18 cellular contexts compared by ENCODE assay signal in the genomic region with DNA sequence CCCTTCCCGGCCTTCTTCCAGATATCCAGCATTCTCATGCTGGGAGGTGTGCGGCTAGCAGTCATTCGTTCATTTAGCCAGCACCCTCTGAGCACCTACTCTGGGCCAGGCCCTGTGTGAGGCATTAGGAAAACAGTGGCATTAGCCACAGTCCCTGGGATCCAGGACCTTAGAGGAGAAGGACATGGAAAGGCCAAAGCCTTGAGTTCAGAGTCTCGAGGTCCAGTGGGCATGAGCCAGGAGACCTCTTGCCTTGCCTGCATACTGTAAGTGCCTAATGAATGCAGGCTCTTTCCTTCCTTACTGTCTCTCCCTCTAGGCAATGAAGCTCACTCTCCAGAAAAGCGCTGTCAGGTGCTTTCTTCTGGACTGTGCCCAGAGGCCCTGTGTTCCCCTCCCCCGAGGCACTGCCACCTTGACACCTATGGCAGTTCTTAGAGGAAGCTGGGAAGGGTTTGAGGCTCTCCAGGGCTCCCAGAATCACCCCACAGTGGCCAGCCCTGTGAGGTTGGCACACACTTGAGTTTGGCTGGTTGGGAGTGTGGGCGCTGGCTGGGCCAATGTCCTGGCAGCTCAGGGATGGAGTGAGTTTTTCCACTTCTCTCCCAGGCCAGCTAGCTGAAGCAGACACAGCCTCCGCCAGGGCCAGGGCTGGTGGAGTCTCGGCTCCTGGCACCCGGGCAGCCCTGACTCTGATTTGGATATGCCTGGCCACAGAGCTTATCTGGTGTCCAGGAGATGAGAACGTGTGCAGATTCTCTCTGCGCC. TPM values are rescaled to one million over a fixed set of nuclear protein-coding genes. Genes with fewer than 3 reads are reported as not detected.
A peak's percentile ranks its signal among the peaks of the same experiment; 100 is the strongest.
DNase-seq lines count a peak whose midpoint lies in the region; ATAC-seq, FAIRE-seq and TF ChIP-seq lines count a peak whose summit lies in the region.
"Had no signal": no experiment of that assay in that cellular context is flagged by ENCODE, and none has a peak within 500 bp of the region (broad histone marks: within the 10 kb centered on the region; RNA-seq: fewer than 3 reads in every experiment).

No MANE protein-coding gene starts in this region.

- H3K9me3 ChIP-seq in AG04450 (ENCODE audit: control insufficient read depth, insufficient read depth, low read length) (no peaks in the 10 kb centered on the region), sigmoid colon (no peaks in the 10 kb centered on the region), esophagus squamous epithelium (no peaks in the 10 kb centered on the region), gastrocnemius medialis (no peaks in the 10 kb centered on the region)
- H3K9me3 ChIP-seq: colonic mucosa, testis had no signal

- FAIRE-seq in D721Med (lab: Jason Lieb, UNC) = no peak

- H3K4me1 Mint-ChIP-seq in glutamatergic neuron (ENCODE audit: low read depth, unreplicated experiment) = peaks cover 8% of the 10 kb centered on the region
- H3K4me1 Mint-ChIP-seq in activated CD8-positive, alpha-beta T cell treated with anti-CD3 and anti-CD28 coated beads for 36 hours (ENCODE audit: low read depth) = peaks cover 30% of the 10 kb centered on the region

- ATAC-seq in gastrocnemius medialis = no peak
- no peak for ATAC-seq in activated CD8-positive, alpha-beta T cell treated with anti-CD3 and anti-CD28 coated beads for 36 hours
- ATAC-seq: left colon had no signal

- peaks cover 2 to 6% (median 4%) of the 10 kb centered on the region in 4 donors for H3K4me1 ChIP-seq in sigmoid colon
- H3K4me1 ChIP-seq in esophagus squamous epithelium = peaks cover 5 to 18% (median 5%) of the 10 kb centered on the region in 3 donors
- peaks cover 0 to 4% of the 10 kb centered on the region in 2 donors for H3K4me1 ChIP-seq in gastrocnemius medialis
- H3K4me1 ChIP-seq: colonic mucosa had no signal

- intact Hi-C loops in sigmoid colon (cut with DNase I) = no loop called here
- intact Hi-C loops in esophagus squamous epithelium (cut with DNase I) = no loop called here
- intact Hi-C loops in gastrocnemius medialis (cut with DNase I; ENCODE audit: low total_unique reads) = no loop called here
- intact Hi-C loops in activated CD8-positive, alpha-beta T cell treated with anti-CD3 and anti-CD28 coated beads for 36 hours (cut with micrococcal nuclease) = no loop called here

- H3K27ac Mint-ChIP-seq in glutamatergic neuron (ENCODE audit: unreplicated experiment) = no peak overlapping the region
- H3K27ac Mint-ChIP-seq in activated CD8-positive, alpha-beta T cell treated with anti-CD3 and anti-CD28 coated beads for 36 hours = no peak overlapping the region
- H3K27ac Mint-ChIP-seq: activated CD4-positive, alpha-beta T cell treated with anti-CD3 and anti-CD28 coated beads, Interleukin-2, amount 10 ng/mL, durations not matched to agents 7 days and 5 days; CD4-positive, CD25-positive, alpha-beta regulatory T cell had no signal

- in situ Hi-C loops in gastrocnemius medialis (cut with MboI; ENCODE audit: low sequenced_read_pairs in 4 of 4) = loop anchor here in 1 of 4 donors (10.0 kb wide), 1 partner anchor 51 kb away; no protein-coding TSS in a partner anchor

- H3K4me3 Mint-ChIP-seq in glutamatergic neuron (ENCODE audit: unreplicated experiment) = no peak overlapping the region
- no peak overlapping the region for H3K4me3 Mint-ChIP-seq in activated CD8-positive, alpha-beta T cell treated with anti-CD3 and anti-CD28 coated beads for 36 hours
- H3K4me3 Mint-ChIP-seq: activated CD4-positive, alpha-beta T cell treated with anti-CD3 and anti-CD28 coated beads, Interleukin-2, amount 10 ng/mL, durations not matched to agents 7 days and 5 days; CD4-positive, CD25-positive, alpha-beta regulatory T cell had no signal

- 92% methylated on average over 12 of the region's 12 CpGs for WGBS in sigmoid colon, 2 donors
- WGBS in esophagus squamous epithelium, 2 donors = 88 to 92% methylated on average over 4 to 7 of the region's 12 CpGs

- CTCF ChIA-PET in AG04450 (lab: Charles Lee) = no interaction called here
- CTCF ChIA-PET in activated CD8-positive, alpha-beta T cell treated with anti-CD3 and anti-CD28 coated beads for 36 hours (lab: Charles Lee) = no interaction called here

- H3K36me3 ChIP-seq in sigmoid colon (no peaks in the 10 kb centered on the region), esophagus squamous epithelium (no peaks in the 10 kb centered on the region), gastrocnemius medialis (no peaks in the 10 kb centered on the region)
- H3K36me3 ChIP-seq: colonic mucosa had no signal

- no peak for TF ChIP-seq EP300 in sigmoid colon (IDR thresholded peaks at IDR 0.05)

- no peak overlapping the region for H3K4me3 ChIP-seq in AG04450 (ENCODE audit: low read depth, low read length)
- H3K4me3 ChIP-seq in sigmoid colon = no peak overlapping the region
- H3K4me3 ChIP-seq in esophagus squamous epithelium = no peak overlapping the region
- no peak overlapping the region for H3K4me3 ChIP-seq in gastrocnemius medialis
- H3K4me3 ChIP-seq: colonic mucosa, testis had no signal

- H3K27me3 ChIP-seq in AG04450 (ENCODE audit: control insufficient read depth, insufficient read depth, low read length) (no peaks in the 10 kb centered on the region), sigmoid colon (peaks cover 3 to 6% (median 5%) of the 10 kb centered on the region in 3 donors), esophagus squamous epithelium (peaks cover 0 to 22% (median 3%) of the 10 kb centered on the region in 4 donors), gastrocnemius medialis (peaks cover 0 to 12% (median 0%) of the 10 kb centered on the region in 3 donors)
- H3K27me3 ChIP-seq: testis had no signal

- H3K9me3 Mint-ChIP-seq in glutamatergic neuron (ENCODE audit: unreplicated experiment) = peaks cover 4% of the 10 kb centered on the region
- no peaks in the 10 kb centered on the region for H3K9me3 Mint-ChIP-seq in activated CD8-positive, alpha-beta T cell treated with anti-CD3 and anti-CD28 coated beads for 36 hours
- H3K9me3 Mint-ChIP-seq: activated CD4-positive, alpha-beta T cell treated with anti-CD3 and anti-CD28 coated beads, Interleukin-2, amount 10 ng/mL, durations not matched to agents 7 days and 5 days; CD4-positive, CD25-positive, alpha-beta regulatory T cell had no signal

- TF ChIP-seq CTCF in AG04450 (IDR thresholded peaks at IDR 0.05; ENCODE audit: low read depth, low read length) (no peak), glutamatergic neuron (IDR thresholded peaks at IDR 0.05; ENCODE audit: partially characterized antibody, unreplicated experiment) (no peak), sigmoid colon (IDR thresholded peaks at IDR 0.05) (no peak), esophagus squamous epithelium (IDR thresholded peaks at IDR 0.05) (no peak), D721Med (IDR thresholded peaks at IDR 0.05; ENCODE audit: insufficient read depth, missing control alignments) (no peak), gastrocnemius medialis (IDR thresholded peaks at IDR 0.05 in 4 of 5, conservative IDR thresholded peaks at IDR 0.05 in 1 of 5) (no peak)
- TF ChIP-seq CTCF in activated CD8-positive, alpha-beta T cell treated with anti-CD3 and anti-CD28 coated beads for 36 hours (IDR thresholded peaks at IDR 0.05) = no peak

- POLR2A ChIA-PET in AG04450 (lab: Yijun Ruan, JAX) = no interaction called here
- POLR2A ChIA-PET in activated CD8-positive, alpha-beta T cell treated with anti-CD3 and anti-CD28 coated beads for 36 hours (lab: Charles Lee) = no interaction called here

- H3K36me3 Mint-ChIP-seq in glutamatergic neuron (ENCODE audit: unreplicated experiment) = no peaks in the 10 kb centered on the region
- no peaks in the 10 kb centered on the region for H3K36me3 Mint-ChIP-seq in activated CD8-positive, alpha-beta T cell treated with anti-CD3 and anti-CD28 coated beads for 36 hours (ENCODE audit: low read depth)
- H3K36me3 Mint-ChIP-seq: CD4-positive, CD25-positive, alpha-beta regulatory T cell had no signal

- H3K27me3 Mint-ChIP-seq in glutamatergic neuron (ENCODE audit: unreplicated experiment) = peaks cover 7% of the 10 kb centered on the region
- H3K27me3 Mint-ChIP-seq in activated CD8-positive, alpha-beta T cell treated with anti-CD3 and anti-CD28 coated beads for 36 hours = peaks cover 14% of the 10 kb centered on the region

- DNase-seq in AG04450 (ENCODE audit: low read depth, low spot score) = no peak
- DNase-seq in NCI-H69 (lab: John Stamatoyannopoulos, UW) = peak; percentile 34
- peak; percentile 13 for DNase-seq in glutamatergic neuron
- DNase-seq in sigmoid colon = no peak
- DNase-seq in esophagus squamous epithelium (lab: John Stamatoyannopoulos, UW) = no peak
- DNase-seq in D721Med (ENCODE audit: insufficient read length, low spot score) = no peak
- DNase-seq in gastrocnemius medialis = no peak
- no peak for DNase-seq in activated CD8-positive, alpha-beta T cell treated with anti-CD3 and anti-CD28 coated beads for 36 hours
- DNase-seq: activated CD4-positive, alpha-beta T cell treated with anti-CD3 and anti-CD28 coated beads, Interleukin-2, amount 10 ng/mL, durations not matched to agents 7 days and 5 days; activated naive CD4-positive, alpha-beta T cell; CD4-positive, CD25-positive, alpha-beta regulatory T cell; colonic mucosa; DMS53; left colon; NCI-H226; stimulated activated CD4-positive, alpha-beta T cell treated with anti-CD3 and anti-CD28 coated beads, Interleukin-2, amount 100 ng/mL, for 48 hours; testis had no signal

- peak overlapping the region; percentile 11 for H3K27ac ChIP-seq in AG04450 (ENCODE audit: low read depth, low read length)
- peak overlapping the region in 3 of 4 donors; percentile 18 to 45 (median 43) for H3K27ac ChIP-seq in sigmoid colon
- H3K27ac ChIP-seq in esophagus squamous epithelium = no peak overlapping the region
- peak overlapping the region in 1 of 4 donors; percentile 44 for H3K27ac ChIP-seq in gastrocnemius medialis
- H3K27ac ChIP-seq: colonic mucosa, RWPE1, testis had no signal

- no peak for TF ChIP-seq POLR2A in sigmoid colon (IDR thresholded peaks at IDR 0.05)
- no peak for TF ChIP-seq POLR2A in esophagus squamous epithelium (IDR thresholded peaks at IDR 0.05)
- no peak for TF ChIP-seq POLR2A in gastrocnemius medialis (IDR thresholded peaks at IDR 0.05)

RNA-seq across cellular contexts. Expression of a gene that starts 5.3 kb away (rescaled TPM):
- polyA plus RNA-seq in AG04450 (2011; rRNA removed) (16.1 and 22.0 TPM in 2 replicates), sigmoid colon (1 to 10 TPM in 2 of 3 donors, under 1 TPM in 1; 0.46 to 2.5 (median 1.2) TPM)
- 19.9 and 25.4 TPM in 2 replicates for polyA minus RNA-seq in AG04450 (2011; rRNA and poly(A)+ RNA removed)
- total RNA-seq in glutamatergic neuron (ENCODE audit: unreplicated experiment) (16.3 TPM), sigmoid colon (1 to 10 TPM; 3.1 to 3.9 (median 3.8) TPM), esophagus squamous epithelium (1 to 10 TPM in 1 of 4 donors, under 1 TPM in 2, not detected in 1; 0.19 to 2.3 (median 0.22) TPM), gastrocnemius medialis (1 to 10 TPM; 1.5 to 2.2 (median 1.8) TPM)
- total RNA-seq in activated CD8-positive, alpha-beta T cell treated with anti-CD3 and anti-CD28 coated beads for 36 hours = not detected
- total RNA-seq: activated CD4-positive, alpha-beta T cell treated with anti-CD3 and anti-CD28 coated beads, Interleukin-2, amount 10 ng/mL, durations not matched to agents 7 days and 5 days; CD4-positive, CD25-positive, alpha-beta regulatory T cell had no signal
- polyA plus RNA-seq: CD4-positive, CD25-positive, alpha-beta regulatory T cell had no signal

Comparison
In these comparisons a context has a peak if more than half of its experiments do, and no peak if none do; other contexts are left out.
1. DNase-seq: peak in NCI-H69 (single experiment) and glutamatergic neuron (single experiment); none in AG04450 (single experiment), sigmoid colon (single experiment), esophagus squamous epithelium (single experiment), D721Med (single experiment), gastrocnemius medialis (0 of 2) and activated CD8-positive, alpha-beta T cell treated with anti-CD3 and anti-CD28 coated beads for 36 hours (single experiment).
2. H3K27ac ChIP-seq: peak in AG04450 (single experiment) and sigmoid colon (3 of 4); none in esophagus squamous epithelium (0 of 4).